8 cellular contexts compared by ENCODE assay signal in genomic region chr1:40040511-40041465, GRCh38. TPM values are rescaled to one million over a fixed set of nuclear protein-coding genes. Genes with fewer than 3 reads are reported as not detected.
DNase-seq lines count a peak whose midpoint lies in the region; ATAC-seq and TF ChIP-seq lines count a peak whose summit lies in the region.

Gene CAP1, plus strand, starts transcription at chr1:40040729. Its CDS starts 18,618 bp downstream, at chr1:40059347.

- no peaks in the 10 kb centered on the region for H3K9me3 Mint-ChIP-seq in HFFc6
- H3K9me3 Mint-ChIP-seq in activated naive CD4-positive, alpha-beta T cell treated with anti-CD3 and anti-CD28 coated beads, Interleukin-2, amount 50 U/mL, for 24 hours: no peaks in the 10 kb centered on the region

- DNase-seq in GM04503 (ENCODE audit: low read depth): peak; percentile 89
- peak; percentile 97 for DNase-seq in HFFc6
- peak; percentile 98 for DNase-seq in NB4 (ENCODE audit: low read depth)
- peak; percentile 98 for DNase-seq in germinal center (ENCODE audit: low spot score)
- peak; percentile 85 to 100 (median 98) for DNase-seq in nucleus accumbens (lab: John Stamatoyannopoulos, UW)

- peak; percentile 91 for ATAC-seq in SK-N-SH treated with all-trans-retinoic acid at 6 μM for 48 hours

- no peak for TF ChIP-seq POLR2A in NB4 (IDR thresholded peaks at IDR 0.05; ENCODE audit: extremely low read depth, insufficient read length)

- peak within 1 kb of the TSS; percentile 97 for H3K27ac ChIP-seq in temporal lobe (ENCODE audit: low read depth, low read length)

- peak within 1 kb of the TSS; percentile 95 for H3K4me3 Mint-ChIP-seq in HFFc6
- H3K4me3 Mint-ChIP-seq in activated naive CD4-positive, alpha-beta T cell treated with anti-CD3 and anti-CD28 coated beads, Interleukin-2, amount 50 U/mL, for 24 hours: peak within 1 kb of the TSS; percentile 97

- H3K27ac Mint-ChIP-seq in HFFc6: peak within 1 kb of the TSS; percentile 99
- peak within 1 kb of the TSS; percentile 98 for H3K27ac Mint-ChIP-seq in activated naive CD4-positive, alpha-beta T cell treated with anti-CD3 and anti-CD28 coated beads, Interleukin-2, amount 50 U/mL, for 24 hours

- H3K4me3 ChIP-seq in NB4 (ENCODE audit: low read depth, low read length): peak within 1 kb of the TSS; percentile 100

- peaks cover 76% of the 10 kb centered on the region for H3K4me1 Mint-ChIP-seq in HFFc6 (ENCODE audit: low read depth)
- peaks cover 79% of the 10 kb centered on the region for H3K4me1 Mint-ChIP-seq in activated naive CD4-positive, alpha-beta T cell treated with anti-CD3 and anti-CD28 coated beads, Interleukin-2, amount 50 U/mL, for 24 hours

- H3K36me3 Mint-ChIP-seq in HFFc6 (ENCODE audit: low read depth): peaks cover 44% of the 10 kb centered on the region
- H3K36me3 Mint-ChIP-seq in activated naive CD4-positive, alpha-beta T cell treated with anti-CD3 and anti-CD28 coated beads, Interleukin-2, amount 50 U/mL, for 24 hours: peaks cover 11% of the 10 kb centered on the region

- TF ChIP-seq CTCF in HFFc6 (IDR thresholded peaks at IDR 0.05): no peak
- TF ChIP-seq CTCF in NB4 (IDR thresholded peaks at IDR 0.05; ENCODE audit: low read depth, low read length): no peak

- H3K27me3 Mint-ChIP-seq in HFFc6 (ENCODE audit: insufficient read depth): no peaks in the 10 kb centered on the region; the same call in 1 of the 2 replicates
- no peaks in the 10 kb centered on the region for H3K27me3 Mint-ChIP-seq in activated naive CD4-positive, alpha-beta T cell treated with anti-CD3 and anti-CD28 coated beads, Interleukin-2, amount 50 U/mL, for 24 hours

TF ChIP-seq in SK-N-SH treated with all-trans-retinoic acid at 6 μM for 48 hours, 23 proteins besides CTCF, POLR2A, EP300 and RAD21:
- TF ChIP-seq OSR1 (CRISPR knock-in tag; IDR thresholded peaks at IDR 0.05): no peak
- peak; percentile 16; the same call in 1 of the 2 replicates for TF ChIP-seq ZNF70 (CRISPR knock-in tag; IDR thresholded peaks at IDR 0.05)
TF ChIP-seq in SK-N-SH treated with all-trans-retinoic acid at 6 μM for 48 hours: peak in this region for 1.

RNA-seq across cellular contexts. Expression of gene CAP1, which starts in this region (rescaled TPM):
- total RNA-seq in HFFc6 (2021; fragmentation: NEBNext Ultra II Directional; extraction: Animal tissue kit (Norgen Biotek cat#: 25700)): 100 to 1,000 TPM; 665 to 743 (median 688) TPM
- total RNA-seq in temporal lobe: 94.7 TPM

Comparison
In these comparisons a context has a peak if more than half of its experiments do, and no peak if none do; other contexts are left out.
1. Peak in every context shown above with its lines: DNase-seq, ATAC-seq, H3K4me3 ChIP-seq and H3K27ac ChIP-seq.